Comparison of ENCODE assay signal across 8 cellular contexts in the genomic region with DNA sequence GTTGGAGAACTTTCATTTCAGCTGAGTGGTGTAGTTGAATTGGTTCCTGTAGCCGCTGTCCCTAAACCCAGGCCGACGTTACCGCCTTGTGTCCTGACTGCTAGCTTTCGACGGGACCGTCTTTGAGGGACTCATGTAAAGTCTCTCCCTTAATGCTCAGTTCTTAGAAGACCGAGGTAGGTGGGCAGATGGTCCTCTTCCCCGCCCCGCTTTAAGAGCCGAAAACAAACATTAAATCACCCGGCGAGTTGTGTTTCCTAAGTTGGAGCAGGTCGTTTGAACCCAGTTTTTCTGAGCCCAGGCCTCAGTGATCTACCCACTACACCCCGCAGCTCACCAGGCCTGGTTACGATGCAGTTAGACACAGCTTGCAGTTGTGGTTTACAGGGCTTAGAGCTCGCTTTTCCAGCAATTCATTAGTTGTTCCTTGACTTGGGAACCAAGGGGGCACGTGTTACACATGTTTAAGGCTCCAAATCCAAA. TPM values are rescaled to one million over a fixed set of nuclear protein-coding genes. Genes with fewer than 3 reads are reported as not detected.
DNase-seq lines count a peak whose midpoint lies in the region; ATAC-seq and TF ChIP-seq lines count a peak whose summit lies in the region.

No MANE protein-coding gene starts in this region.

- H3K4me3 ChIP-seq in AG04449 (ENCODE audit: low read depth, low read length) (peak overlapping the region; percentile 90), GM12865 (ENCODE audit: low read depth, low read length) (peak overlapping the region; percentile 76), heart right ventricle (peak overlapping the region; percentile 70 to 99 (median 90)), psoas muscle (peak overlapping the region; percentile 96)

- intact Hi-C loops in heart right ventricle (cut with DNase I) = no loop called here
- intact Hi-C loops in psoas muscle (cut with DNase I) = no loop called here

- peak overlapping the region; percentile 97 for H3K4me3 Mint-ChIP-seq in activated naive CD4-positive, alpha-beta T cell treated with anti-CD3 and anti-CD28 coated beads, Interleukin-2, amount 50 U/mL, for 24 hours

- H3K9me3 ChIP-seq in heart right ventricle (no peaks in the 10 kb centered on the region), psoas muscle (no peaks in the 10 kb centered on the region)

- DNase-seq in AG04449 (ENCODE audit: low read depth, low spot score) (no peak), GM12865 (ENCODE audit: low read depth) (peak; percentile 42), NCI-H345 treated with DMSO at 0.1 percent for 48 hours (lab: John Stamatoyannopoulos, UW; ENCODE audit: unreplicated experiment) (peak; percentile 42), heart right ventricle (peak in 1 of 2 donors; percentile 4), psoas muscle (no peak), NCI-H2107 (lab: John Stamatoyannopoulos, UW) (no peak)

- H3K4me1 Mint-ChIP-seq in activated naive CD4-positive, alpha-beta T cell treated with anti-CD3 and anti-CD28 coated beads, Interleukin-2, amount 50 U/mL, for 24 hours = peaks cover 55% of the 10 kb centered on the region

- CTCF ChIA-PET in AG04449 (lab: Yijun Ruan, JAX) = interaction anchor here (0.7 to 1.4 kb wide), 3 partner anchors 12 to 80 kb away, joined by 3 read pairs; no protein-coding TSS in a partner anchor

- peak overlapping the region; percentile 95 for H3K27ac Mint-ChIP-seq in activated naive CD4-positive, alpha-beta T cell treated with anti-CD3 and anti-CD28 coated beads, Interleukin-2, amount 50 U/mL, for 24 hours

- peak overlapping the region; percentile 77 to 97 (median 86) for H3K27ac ChIP-seq in heart right ventricle
- H3K27ac ChIP-seq in psoas muscle = peak overlapping the region; percentile 87

- H3K36me3 ChIP-seq in heart right ventricle (no peaks in the 10 kb centered on the region), psoas muscle (ENCODE audit: insufficient read depth in 1 of 2, low read depth in 1 of 2) (no peaks in the 10 kb centered on the region)

- WGBS in heart right ventricle, 2 donors = 2% methylated on average over 18 of the region's 18 CpGs
- WGBS in psoas muscle, 3 donors = 1 to 2% (median 1%) methylated on average over 18 of the region's 18 CpGs

- peaks cover 3% of the 10 kb centered on the region for H3K27me3 Mint-ChIP-seq in activated naive CD4-positive, alpha-beta T cell treated with anti-CD3 and anti-CD28 coated beads, Interleukin-2, amount 50 U/mL, for 24 hours

- peaks cover 2% of the 10 kb centered on the region for H3K36me3 Mint-ChIP-seq in activated naive CD4-positive, alpha-beta T cell treated with anti-CD3 and anti-CD28 coated beads, Interleukin-2, amount 50 U/mL, for 24 hours

- TF ChIP-seq CTCF in AG04449 (IDR thresholded peaks at IDR 0.05; ENCODE audit: insufficient read depth, low read length, missing control alignments) = no peak
- no peak for TF ChIP-seq CTCF in GM12865 (IDR thresholded peaks at IDR 0.05; ENCODE audit: insufficient read depth, low read depth, low read length, missing control alignments)
- TF ChIP-seq CTCF in heart right ventricle (IDR thresholded peaks at IDR 0.05) = no peak
- TF ChIP-seq CTCF in psoas muscle (IDR thresholded peaks at IDR 0.05) = no peak

- H3K27me3 ChIP-seq in heart right ventricle (peaks cover 0 to 2% (median 0%) of the 10 kb centered on the region in 7 donors), psoas muscle (ENCODE audit: insufficient read depth in 3 of 3, low read length in 2 of 3) (no peaks in the 10 kb centered on the region)

- POLR2A ChIA-PET in AG04449 (lab: Yijun Ruan, JAX) = no interaction called here

- peak; percentile 18 for ATAC-seq in HG02763 (IDR thresholded peaks at IDR 0.05; ENCODE audit: unreplicated experiment)
- ATAC-seq in heart right ventricle = peak; percentile 28 to 52 (median 42)
- ATAC-seq in psoas muscle = peak; percentile 20 to 37 (median 28)

- peaks cover 0 to 45% (median 19%) of the 10 kb centered on the region in 9 donors for H3K4me1 ChIP-seq in heart right ventricle
- H3K4me1 ChIP-seq in psoas muscle = peaks cover 31% of the 10 kb centered on the region

- H3K9me3 Mint-ChIP-seq in activated naive CD4-positive, alpha-beta T cell treated with anti-CD3 and anti-CD28 coated beads, Interleukin-2, amount 50 U/mL, for 24 hours = no peaks in the 10 kb centered on the region

RNA-seq across cellular contexts. Expression of a gene that starts 0.7 kb away (rescaled TPM):
- total RNA-seq in heart right ventricle = 10 to 100 TPM; 11.2 to 18.7 (median 15.1) TPM
- 1 to 10 TPM; 5.3 to 5.4 TPM for polyA plus RNA-seq in heart right ventricle
- 10 to 100 TPM; 12.9 to 20.4 (median 14.9) TPM for total RNA-seq in psoas muscle
- 10 to 100 TPM in 1 of 3 donors, 1 to 10 TPM in 2; 7.4 to 27.4 (median 8.3) TPM for polyA plus RNA-seq in psoas muscle

Comparison
In these comparisons a context has a peak if more than half of its experiments do, and no peak if none do; other contexts are left out.
1. DNase-seq: peak in GM12865 (single experiment) and NCI-H345 treated with DMSO at 0.1 percent for 48 hours (single experiment); none in AG04449 (single experiment), psoas muscle (0 of 2) and NCI-H2107 (single experiment).
2. Peak in every context shown above with its lines, with median percentiles within 50 percentile points of each other: H3K4me3 ChIP-seq and ATAC-seq.